ENCODE assay signal across 7 cellular contexts in genomic region chr11:68271781-68272608, GRCh38.
DNase-seq lines count a peak whose midpoint lies in the region; ATAC-seq and TF ChIP-seq lines count a peak whose summit lies in the region.

TSS of gene C11orf24 (minus strand) at chr11:68271973. CDS start at chr11:68263767, 8,206 bp downstream.

- ATAC-seq in GM18517 (IDR thresholded peaks at IDR 0.05; ENCODE audit: unreplicated experiment) (peak; percentile 64), HG03039 (IDR thresholded peaks at IDR 0.05; ENCODE audit: unreplicated experiment) (peak; percentile 72)

- peak within 1 kb of the TSS; percentile 85 for H3K4me3 ChIP-seq in retinal pigment epithelial cell (ENCODE audit: low read length)

- TF ChIP-seq CTCF in retinal pigment epithelial cell (conservative IDR thresholded peaks at IDR 0.05; ENCODE audit: low read depth, low read length) = no peak

- DNase-seq in NCI-H2081 treated with DMSO at 0.1 percent for 48 hours (lab: John Stamatoyannopoulos, UW) (peak; percentile 42), T1000 (lab: John Stamatoyannopoulos, UW) (peak; percentile 89), astrocyte of the hippocampus (ENCODE audit: low read depth, low spot score) (peak; percentile 98), hippocampal formation (lab: John Stamatoyannopoulos, UW) (peak; percentile 92 to 95), retinal pigment epithelial cell (ENCODE audit: low read depth) (peak; percentile 73)

Comparison
In these comparisons a context has a peak if more than half of its experiments do, and no peak if none do; other contexts are left out.
1. Peak in every context shown above with its lines: DNase-seq, ATAC-seq and H3K4me3 ChIP-seq.
2. DNase-seq: peak in every context shown above with its lines; median percentile 98 in astrocyte of the hippocampus; 94 in hippocampal formation; 89 in T1000; 73 in retinal pigment epithelial cell; 42 in NCI-H2081 treated with DMSO at 0.1 percent for 48 hours.